Comparison of ENCODE assay signal across 18 cellular contexts in the genomic region with DNA sequence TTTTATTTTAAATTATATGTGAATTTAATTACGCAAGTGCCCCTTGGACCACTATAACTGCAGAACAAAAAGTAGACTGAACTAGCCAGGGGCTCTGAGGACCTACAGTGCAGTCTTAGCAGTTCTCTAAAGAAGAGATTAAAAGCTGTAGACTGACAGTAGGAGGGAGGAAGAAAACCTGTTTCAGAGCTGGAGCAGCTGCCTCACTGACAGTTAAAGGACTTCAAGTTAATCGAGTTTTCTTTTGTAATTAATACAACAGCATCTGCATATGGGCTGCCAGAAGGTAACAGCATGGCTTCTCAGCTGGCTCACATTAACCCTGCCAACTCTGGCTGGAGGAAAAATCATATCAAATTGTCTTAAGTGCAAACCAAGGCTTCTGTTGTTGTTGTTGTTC. TPM values are rescaled to one million over a fixed set of nuclear protein-coding genes. Genes with fewer than 3 reads are reported as not detected.
A peak's percentile ranks its signal among the peaks of the same experiment; 100 is the strongest.
DNase-seq lines count a peak whose midpoint lies in the region; ATAC-seq and TF ChIP-seq lines count a peak whose summit lies in the region.
"Had no signal": no experiment of that assay in that cellular context is flagged by ENCODE, and none has a peak within 500 bp of the region (broad histone marks: within the 10 kb centered on the region; RNA-seq: fewer than 3 reads in every experiment).

No MANE protein-coding gene starts in this region.

- peaks cover 41% of the 10 kb centered on the region for H3K4me1 Mint-ChIP-seq in mesothelial cell of epicardium

- H3K36me3 Mint-ChIP-seq in mesothelial cell of epicardium, result peaks cover 3% of the 10 kb centered on the region

- no peaks in the 10 kb centered on the region for H3K9me3 Mint-ChIP-seq in mesothelial cell of epicardium

- H3K9me3 ChIP-seq in esophagus squamous epithelium (no peaks in the 10 kb centered on the region), aorta (ENCODE audit: control insufficient read depth, low read length) (no peaks in the 10 kb centered on the region)
- H3K9me3 ChIP-seq: gastrocnemius medialis, right atrium auricular region had no signal

- H3K27me3 ChIP-seq in H7 (ENCODE audit: control insufficient read depth, insufficient read depth, low read length) (no peaks in the 10 kb centered on the region), esophagus squamous epithelium (no peaks in the 10 kb centered on the region), aorta (ENCODE audit: control insufficient read depth in 1 of 2, insufficient read depth in 2 of 2, low read length in 1 of 2) (no peaks in the 10 kb centered on the region)
- H3K27me3 ChIP-seq: gastrocnemius medialis, right atrium auricular region had no signal

- DNase-seq in H7, result peak; percentile 46
- DNase-seq in NCI-H82 (lab: John Stamatoyannopoulos, UW), result peak; percentile 99
- no peak for DNase-seq in esophagus squamous epithelium (lab: John Stamatoyannopoulos, UW)
- no peak for DNase-seq in mesothelial cell of epicardium (ENCODE audit: low spot score in 2 of 2, unreplicated experiment in 2 of 2)
- no peak for DNase-seq in NCI-H2029 treated with DMSO at 0.1 percent for 48 hours (lab: John Stamatoyannopoulos, UW)
- no peak for DNase-seq in aorta
- DNase-seq: activated CD4-positive, alpha-beta T cell treated with anti-CD3 and anti-CD28 coated beads, Interleukin-2, amount 10 ng/mL, durations not matched to agents 7 days and 5 days; DMS79; gastrocnemius medialis; left cardiac atrium; naive thymus-derived CD8-positive, alpha-beta T cell; NCI-H1092; NCI-H526 treated with DMSO at 0.1 percent for 48 hours; stimulated activated CD4-positive, alpha-beta T cell treated with anti-CD3 and anti-CD28 coated beads, Interleukin-2, amount 100 ng/mL, for 48 hours had no signal

- H3K36me3 ChIP-seq in H7 (replicated peaks; ENCODE audit: control insufficient read depth, insufficient read depth, low read length) (no peaks in the 10 kb centered on the region), esophagus squamous epithelium (peaks cover 0 to 10% (median 0%) of the 10 kb centered on the region in 3 donors), aorta (ENCODE audit: control insufficient read depth in 1 of 2, insufficient read depth in 2 of 2, low read length in 1 of 2) (no peaks in the 10 kb centered on the region)

- 48 to 59% methylated on average over 2 of the region's 2 CpGs for WGBS in esophagus squamous epithelium, 2 donors
- WGBS in aorta, 2 donors, result 58% methylated on average over 2 of the region's 2 CpGs

- peaks cover 0 to 58% (median 30%) of the 10 kb centered on the region in 3 donors for H3K4me1 ChIP-seq in esophagus squamous epithelium
- H3K4me1 ChIP-seq in aorta (ENCODE audit: control insufficient read depth in 1 of 2, insufficient read depth in 2 of 2, low read length in 2 of 2), result no peaks in the 10 kb centered on the region

- H3K4me3 ChIP-seq in H7 (ENCODE audit: insufficient read depth, low read depth, low read length), result no peak overlapping the region
- no peak overlapping the region for H3K4me3 ChIP-seq in esophagus squamous epithelium
- no peak overlapping the region for H3K4me3 ChIP-seq in aorta (ENCODE audit: low read length in 2 of 2)
- H3K4me3 ChIP-seq: gastrocnemius medialis, right atrium auricular region had no signal

- peak overlapping the region; percentile 26 for H3K27ac Mint-ChIP-seq in mesothelial cell of epicardium
- H3K27ac Mint-ChIP-seq: activated CD4-positive, alpha-beta T cell treated with anti-CD3 and anti-CD28 coated beads, Interleukin-2, amount 10 ng/mL, durations not matched to agents 7 days and 5 days; activated T-helper 1 cell treated with anti-CD3 and anti-CD28 coated beads, Interleukin-12 subunit alpha, Interleukin-12 subunit beta, Interleukin-2, Interleukin-4 antibody, amounts not matched to agents 30 ng/mL and 10 ng/mL and 1 ng/mL, durations not matched to agents 14 hours and 24 hours and 36 hours had no signal

- H3K27me3 Mint-ChIP-seq in mesothelial cell of epicardium (ENCODE audit: low read depth), result no peaks in the 10 kb centered on the region
- H3K27me3 Mint-ChIP-seq: activated CD4-positive, alpha-beta T cell treated with anti-CD3 and anti-CD28 coated beads, Interleukin-2, amount 10 ng/mL, durations not matched to agents 7 days and 5 days; naive thymus-derived CD8-positive, alpha-beta T cell had no signal

- intact Hi-C loops in esophagus squamous epithelium (cut with DNase I) (no loop called here), aorta (cut with DNase I) (no loop called here)

- no peak for TF ChIP-seq POLR2A in esophagus squamous epithelium (IDR thresholded peaks at IDR 0.05)

- TF ChIP-seq CTCF in esophagus squamous epithelium (IDR thresholded peaks at IDR 0.05), result no peak
- no peak for TF ChIP-seq CTCF in mesothelial cell of epicardium (IDR thresholded peaks at IDR 0.05; ENCODE audit: unreplicated experiment)

- no peak for ATAC-seq in HG02678 (IDR thresholded peaks at IDR 0.05; ENCODE audit: unreplicated experiment)
- no peak for ATAC-seq in GM21447 (IDR thresholded peaks at IDR 0.05; ENCODE audit: unreplicated experiment)
- ATAC-seq in aorta (ENCODE audit: low FRiP score), result no peak
- ATAC-seq: gastrocnemius medialis; naive thymus-derived CD8-positive, alpha-beta T cell had no signal

- H3K27ac ChIP-seq in esophagus squamous epithelium (peak overlapping the region in 3 of 4 donors; percentile 22 to 76 (median 55)), aorta (ENCODE audit: low read depth in 1 of 2, low read length in 2 of 2) (no peak overlapping the region)
- H3K27ac ChIP-seq: gastrocnemius medialis, right atrium auricular region had no signal

- no peak overlapping the region for H3K4me3 Mint-ChIP-seq in mesothelial cell of epicardium
- H3K4me3 Mint-ChIP-seq: activated CD4-positive, alpha-beta T cell treated with anti-CD3 and anti-CD28 coated beads, Interleukin-2, amount 10 ng/mL, durations not matched to agents 7 days and 5 days; activated T-helper 1 cell treated with anti-CD3 and anti-CD28 coated beads, Interleukin-12 subunit alpha, Interleukin-12 subunit beta, Interleukin-2, Interleukin-4 antibody, amounts not matched to agents 30 ng/mL and 10 ng/mL and 1 ng/mL, durations not matched to agents 14 hours and 24 hours and 36 hours had no signal

RNA-seq across cellular contexts. Expression of a gene that starts 19.9 kb away (rescaled TPM):
- 10.9 and 13.9 TPM in 2 replicates for total RNA-seq in H7 (2014; rRNA removed; shearing (Covaris generic))
- 10 to 100 TPM in 1 of 4 donors, 1 to 10 TPM in 3; 6.5 to 10.9 (median 6.9) TPM for total RNA-seq in esophagus squamous epithelium
- total RNA-seq in mesothelial cell of epicardium, result 18.3 to 19.5 TPM (median 18.3 TPM) in 3 replicates
- total RNA-seq in aorta, result 10 to 100 TPM; 14.3 to 17.6 TPM
- 1 to 10 TPM; 4.3 to 5.3 TPM for polyA plus RNA-seq in aorta

RNA-seq across cellular contexts. Expression of a gene that starts 36.1 kb away (rescaled TPM):
- 13.6 and 19.3 TPM in 2 replicates for total RNA-seq in H7 (2014; rRNA removed; shearing (Covaris generic))
- total RNA-seq in esophagus squamous epithelium (1 to 10 TPM in 1 of 4 donors, under 1 TPM in 3; 0.76 to 1.9 (median 0.91) TPM), mesothelial cell of epicardium (6.1 to 6.8 TPM (median 6.5 TPM) in 3 replicates), aorta (1 to 10 TPM; 6.2 to 8.2 TPM)
- polyA plus RNA-seq in aorta, result 1 to 10 TPM in 1 of 2 donors, under 1 TPM in 1; 0.69 to 1.0 TPM

Comparison
In these comparisons a context has a peak if more than half of its experiments do, and no peak if none do; other contexts are left out.
1. DNase-seq: peak in H7 (single experiment) and NCI-H82 (single experiment); none in esophagus squamous epithelium (single experiment), mesothelial cell of epicardium (0 of 2), NCI-H2029 treated with DMSO at 0.1 percent for 48 hours (single experiment) and aorta (0 of 2).
2. H3K27ac ChIP-seq: peak in esophagus squamous epithelium (3 of 4); none in aorta (0 of 2).